ENCODE assay signal across 8 cellular contexts in genomic region chr9:132162764-132163456, GRCh38. TPM values are rescaled to one million over a fixed set of nuclear protein-coding genes. Genes with fewer than 3 reads are reported as not detected.
DNase-seq lines count a peak whose midpoint lies in the region; ATAC-seq, FAIRE-seq and TF ChIP-seq lines count a peak whose summit lies in the region.

No MANE protein-coding gene starts in this region.

- in situ Hi-C loops in GM12878 (cut with MboI) = no loop called here

- H3K36me3 ChIP-seq in GM12878 (ENCODE audit: control insufficient read depth in 2 of 2, insufficient read depth in 2 of 2, low read length in 1 of 2) = no peaks in the 10 kb centered on the region
- no peaks in the 10 kb centered on the region for H3K36me3 ChIP-seq in right lobe of liver
- no peaks in the 10 kb centered on the region for H3K36me3 ChIP-seq in tibial artery

- no peaks in the 10 kb centered on the region for H3K9me3 ChIP-seq in GM12878 (replicated peaks; ENCODE audit: control insufficient read depth, insufficient read depth, low read length)
- no peaks in the 10 kb centered on the region for H3K9me3 ChIP-seq in right lobe of liver
- H3K9me3 ChIP-seq in tibial artery = no peaks in the 10 kb centered on the region

- RAD21 ChIA-PET in GM12878 (lab: Charles Lee; ENCODE audit: unreplicated experiment) = no interaction called here

- no peak for FAIRE-seq in GM12878 (lab: Jason Lieb, UNC)

- peaks cover 1% of the 10 kb centered on the region for H3K36me3 Mint-ChIP-seq in activated naive CD4-positive, alpha-beta T cell treated with anti-CD3 and anti-CD28 coated beads for 36 hours (ENCODE audit: low read depth)

- H3K9me3 Mint-ChIP-seq in activated naive CD4-positive, alpha-beta T cell treated with anti-CD3 and anti-CD28 coated beads for 36 hours = no peaks in the 10 kb centered on the region

- 8% methylated on average over 67 of the region's 74 CpGs for WGBS in GM12878 (ENCODE audit: insufficient coverage, insufficient replicate concordance, low lambda C conversion rate, missing lambda C conversion rate)
- 0% methylated on average over 31 of the region's 74 CpGs for WGBS in right lobe of liver (ENCODE audit: insufficient coverage, low coverage, low lambda C conversion rate, missing lambda C conversion rate)

- TF ChIP-seq EP300 in GM12878 (IDR thresholded peaks at IDR 0.05; ENCODE audit: borderline replicate concordance in 1 of 2, control insufficient read depth in 1 of 2, low read depth in 2 of 2, low read length in 2 of 2) = no peak

- H3K4me1 ChIP-seq in GM12878 (ENCODE audit: control insufficient read depth, insufficient read depth, low read length) (no peaks in the 10 kb centered on the region), right lobe of liver (peaks cover 3 to 25% (median 13%) of the 10 kb centered on the region in 4 donors), tibial artery (peaks cover 0 to 50% (median 38%) of the 10 kb centered on the region in 4 donors)

- H3K27me3 Mint-ChIP-seq in activated naive CD4-positive, alpha-beta T cell treated with anti-CD3 and anti-CD28 coated beads for 36 hours (ENCODE audit: low read depth) = peaks cover 61% of the 10 kb centered on the region

- no peaks in the 10 kb centered on the region for H3K79me2 ChIP-seq in GM12878 (ENCODE audit: control insufficient read depth, insufficient read depth, low read length)

- ATAC-seq in GM12878 = no peak
- ATAC-seq in right lobe of liver = no peak
- no peak for ATAC-seq in GM18511 (IDR thresholded peaks at IDR 0.05; ENCODE audit: unreplicated experiment)

- H3K9ac ChIP-seq in GM12878 (ENCODE audit: control insufficient read depth, insufficient read depth, low read length) = no peak overlapping the region

- SMC1A ChIA-PET in GM12878 (lab: Charles Lee; ENCODE audit: uncharacterized antibody, unreplicated experiment) = no interaction called here

- H4K20me1 ChIP-seq in GM12878 (ENCODE audit: control insufficient read depth, insufficient read depth) = no peaks in the 10 kb centered on the region

- TF ChIP-seq POLR2A in GM12878 (IDR thresholded peaks at IDR 0.05; ENCODE audit: low read depth, low read length) (no peak), right lobe of liver (IDR thresholded peaks at IDR 0.05) (no peak)

- H3K4me1 Mint-ChIP-seq in activated naive CD4-positive, alpha-beta T cell treated with anti-CD3 and anti-CD28 coated beads for 36 hours (ENCODE audit: low read depth) = peaks cover 7% of the 10 kb centered on the region

- TF ChIP-seq RAD21 in GM12878 (IDR thresholded peaks at IDR 0.05; ENCODE audit: insufficient read depth, low read depth, low read length) = no peak

- H3K4me3 Mint-ChIP-seq in activated naive CD4-positive, alpha-beta T cell treated with anti-CD3 and anti-CD28 coated beads for 36 hours = peak overlapping the region; percentile 83

- H3K4me3 ChIP-seq in GM12878 (no peak overlapping the region), right lobe of liver (peak overlapping the region; percentile 23 to 27 (median 23)), tibial artery (peak overlapping the region; percentile 62 to 77)

- no peak overlapping the region for H3K27ac ChIP-seq in GM12878 (ENCODE audit: control insufficient read depth, insufficient read depth)
- no peak overlapping the region for H3K27ac ChIP-seq in right lobe of liver
- H3K27ac ChIP-seq in tibial artery = no peak overlapping the region

- no TSS peak for BruUV-seq in GM12878 (replicated peaks; lab: Mats Ljungman, UMichigan)

- TF ChIP-seq CTCF in GM12878 (IDR thresholded peaks at IDR 0.05 in 2 of 3, conservative IDR thresholded peaks at IDR 0.05 in 1 of 3; ENCODE audit: control insufficient read depth in 2 of 3, extremely low read depth in 1 of 3, insufficient read depth in 1 of 3, low read depth in 3 of 3, low read length in 3 of 3) (no peak), right lobe of liver (IDR thresholded peaks at IDR 0.05) (no peak), tibial artery (IDR thresholded peaks at IDR 0.05) (no peak)

- POLR2A ChIA-PET in GM12878 (lab: Charles Lee) = no interaction called here

- DNase-seq in activated naive CD4-positive, alpha-beta T cell treated with anti-CD3 and anti-CD28 coated beads for 36 hours = no peak
- no peak for DNase-seq in activated naive CD4-positive, alpha-beta T cell treated with anti-CD3 and anti-CD28 coated beads, Interleukin-2, amount 50 U/mL, for 16 hours
- no peak for DNase-seq in GM12878 (ENCODE audit: low read depth, low spot score)
- DNase-seq in right lobe of liver = no peak
- no peak for DNase-seq in tibial artery
- no peak for DNase-seq in epidermal melanocyte (ENCODE audit: insufficient read length, low spot score)
- no peak for DNase-seq in posterior vena cava (ENCODE audit: low spot score)

- CTCF ChIA-PET in activated naive CD4-positive, alpha-beta T cell treated with anti-CD3 and anti-CD28 coated beads for 36 hours (lab: Charles Lee) = interaction anchor here (0.6 kb wide), 1 partner anchor 145 kb away, joined by 3 read pairs; no protein-coding TSS in a partner anchor
- CTCF ChIA-PET in GM12878 (lab: Yijun Ruan, JAX) = no interaction called here

- intact Hi-C loops in activated naive CD4-positive, alpha-beta T cell treated with anti-CD3 and anti-CD28 coated beads for 36 hours (cut with micrococcal nuclease) = no loop called here
- intact Hi-C loops in GM12878 (cut with micrococcal nuclease; ENCODE audit: unreplicated experiment) (no loop called here), right lobe of liver (cut with DNase I) (no loop called here), tibial artery (cut with DNase I; ENCODE audit: low total_unique reads) (no loop called here), posterior vena cava (cut with DNase I) (loop anchor here in 1 of 2 donors (10.0 kb wide), 1 partner anchor 72 kb away; no protein-coding TSS in a partner anchor)

- no peak overlapping the region for H3K4me2 ChIP-seq in GM12878 (ENCODE audit: control insufficient read depth, insufficient read depth)

- no peak overlapping the region for H3K27ac Mint-ChIP-seq in activated naive CD4-positive, alpha-beta T cell treated with anti-CD3 and anti-CD28 coated beads for 36 hours

- no peak overlapping the region for H2AFZ ChIP-seq in GM12878 (ENCODE audit: control insufficient read depth, low read depth, low read length)

- peaks cover 8 to 19% of the 10 kb centered on the region in 2 experiments for H3K27me3 ChIP-seq in GM12878 (replicated peaks in 1 of 2; ENCODE audit: control insufficient read depth in 2 of 2, insufficient read depth in 2 of 2, low read length in 1 of 2)
- peaks cover 0 to 13% of the 10 kb centered on the region in 2 donors for H3K27me3 ChIP-seq in right lobe of liver
- peaks cover 4 to 95% of the 10 kb centered on the region in 2 donors for H3K27me3 ChIP-seq in tibial artery

TF ChIP-seq in GM12878, 131 proteins besides CTCF, POLR2A, EP300 and RAD21:
- TF ChIP-seq PML (IDR thresholded peaks at IDR 0.05; ENCODE audit: low read length) (no peak), SMAD5 (IDR thresholded peaks at IDR 0.05; ENCODE audit: low read depth) (no peak), KAT2A (conservative IDR thresholded peaks at IDR 0.05; ENCODE audit: control insufficient read depth, low read depth, low read length) (no peak), SUZ12 (IDR thresholded peaks at IDR 0.05; ENCODE audit: unreplicated experiment) (peak; percentile 94), E4F1 (IDR thresholded peaks at IDR 0.05; ENCODE audit: borderline replicate concordance, partially characterized antibody) (no peak), ZBED1 (IDR thresholded peaks at IDR 0.05; ENCODE audit: borderline replicate concordance) (no peak)

RNA-seq across cellular contexts. Expression of gene NTNG2, which starts 1.1 kb away (rescaled TPM):
- under 1 TPM; 0.52 to 0.76 TPM for total RNA-seq in activated naive CD4-positive, alpha-beta T cell treated with anti-CD3 and anti-CD28 coated beads for 36 hours
- total RNA-seq in GM12878 (2013; cell fraction: nucleolus; rRNA removed) = 0.47 and 0.54 TPM in 2 replicates
- total RNA-seq in GM12878 (2014; rRNA removed) = 0.79 TPM in 1 of 2 replicates, not detected in the other
- 0.05 TPM in 1 of 2 replicates, not detected in the other for total RNA-seq in GM12878 (2014; rRNA removed; fragmentation: Illumina TruSeq; extraction: Trizol)
- 0.11 and 0.51 TPM in 2 replicates for total RNA-seq in GM12878 (2021)
- polyA plus RNA-seq in GM12878 (2011; ENCODE audit: low read depth) = not detected
- 0.09 and 0.38 TPM in 2 replicates for polyA plus RNA-seq in GM12878 (2011; rRNA removed)
- 0.10 and 0.59 TPM in 2 replicates for polyA plus RNA-seq in GM12878 (2011; cell fraction: cytosol; rRNA removed)
- 2.0 and 2.6 TPM in 2 replicates for polyA plus RNA-seq in GM12878 (2011; cell fraction: nucleus; rRNA removed)
- 0.49 and 2.3 TPM in 2 replicates for polyA plus RNA-seq in GM12878 (2012)
- not detected in 2 replicates for polyA plus RNA-seq in GM12878 (2014; fragmentation: Illumina TruSeq; extraction: Trizol)
- not detected for polyA plus RNA-seq in GM12878 (2014; fragmentation: Nextera tagmentation; extraction: Ambion mirVana)
- polyA plus RNA-seq in GM12878 (2014; rRNA removed) = 0.01 and 0.37 TPM in 2 replicates
- not detected for polyA plus RNA-seq in GM12878 (2016; fragmentation: Nextera tagmentation; extraction: Ambion mirVana)
- 0.07 and 0.52 TPM in 2 replicates for polyA minus RNA-seq in GM12878 (2011; rRNA and poly(A)+ RNA removed)
- polyA minus RNA-seq in GM12878 (2011; cell fraction: cytosol; rRNA and poly(A)+ RNA removed) = 0.27 TPM in 1 of 2 replicates, not detected in the other
- 0.73 and 0.77 TPM in 2 replicates for polyA minus RNA-seq in GM12878 (2011; cell fraction: nucleus; rRNA and poly(A)+ RNA removed)
- 1 to 10 TPM in 1 of 6 experiments, under 1 TPM in 5; 0.12 to 1.6 (median 0.24) TPM for total RNA-seq in right lobe of liver
- 1 to 10 TPM; 3.4 to 5.0 TPM for total RNA-seq in posterior vena cava
